11 cellular contexts compared by ENCODE assay signal in the genomic region with DNA sequence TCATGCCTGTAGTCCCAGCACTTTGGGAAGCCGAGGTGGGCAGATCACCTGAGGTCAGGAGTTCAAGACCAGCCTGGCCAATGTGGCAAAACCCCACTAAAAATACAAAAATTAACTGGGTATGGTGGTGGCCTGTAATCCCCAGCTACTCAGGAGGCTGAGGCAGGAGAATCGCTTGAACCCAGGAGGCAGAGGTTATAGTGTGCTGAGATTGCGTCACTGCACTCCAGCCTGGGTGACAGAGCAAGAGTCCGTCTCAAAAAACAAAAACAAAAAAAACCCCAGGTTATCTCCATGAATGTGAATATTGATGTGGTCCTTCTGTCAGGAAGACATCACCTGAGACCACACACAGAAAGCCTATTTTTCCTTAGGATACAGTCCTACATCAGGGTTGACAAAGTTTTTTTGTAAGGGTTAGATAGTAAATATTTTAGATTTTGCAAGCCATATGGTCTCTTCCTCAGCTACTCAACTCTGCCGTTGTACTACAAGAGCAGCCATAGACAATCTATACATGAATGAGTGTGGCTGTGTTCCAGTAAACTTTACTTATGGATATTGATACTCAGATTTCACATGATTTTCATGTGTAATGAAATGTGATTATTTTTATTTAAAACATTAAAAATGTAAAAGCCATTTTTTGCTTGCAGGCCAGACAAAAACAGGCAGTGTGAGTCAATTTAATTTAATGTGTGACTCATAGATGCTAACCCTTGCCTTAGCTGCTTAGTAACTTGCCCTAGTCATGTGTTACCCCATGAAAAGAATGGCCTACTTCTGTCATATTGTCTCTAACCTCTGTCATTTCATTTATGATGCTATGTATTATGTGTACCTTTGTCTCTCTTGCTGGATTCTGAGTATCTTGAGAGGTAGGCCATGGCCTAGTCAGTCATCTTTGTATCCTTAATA.
DNase-seq lines count a peak whose midpoint lies in the region; ATAC-seq and TF ChIP-seq lines count a peak whose summit lies in the region.
"Had no signal": no experiment of that assay in that cellular context is flagged by ENCODE, and none has a peak within 500 bp of the region (broad histone marks: within the 10 kb centered on the region; RNA-seq: fewer than 3 reads in every experiment).

No MANE protein-coding gene starts in this region.

- peak overlapping the region; percentile 70 for H3K4me2 ChIP-seq in PC-9

- no peaks in the 10 kb centered on the region for H3K79me2 ChIP-seq in PC-9 (ENCODE audit: low read depth)

- no peaks in the 10 kb centered on the region for H3K27me3 ChIP-seq in PC-9 (ENCODE audit: insufficient read depth, low read depth)
- no peaks in the 10 kb centered on the region for H3K27me3 ChIP-seq in rectal smooth muscle tissue (ENCODE audit: control insufficient read depth, insufficient read depth, low read length)
- no peaks in the 10 kb centered on the region for H3K27me3 ChIP-seq in spleen (replicated peaks in 1 of 7)
- H3K27me3 ChIP-seq in prostate gland (replicated peaks; ENCODE audit: insufficient read depth): no peaks in the 10 kb centered on the region
- H3K27me3 ChIP-seq: heart left ventricle had no signal

- peaks cover 15% of the 10 kb centered on the region for H3K4me1 ChIP-seq in PC-9 (replicated peaks; ENCODE audit: insufficient read depth)
- peaks cover 11% of the 10 kb centered on the region for H3K4me1 ChIP-seq in rectal smooth muscle tissue (ENCODE audit: control insufficient read depth, insufficient read depth, low read length)
- H3K4me1 ChIP-seq in spleen: peaks cover 0 to 31% (median 11%) of the 10 kb centered on the region in 6 donors
- peaks cover 2% of the 10 kb centered on the region for H3K4me1 ChIP-seq in prostate gland (replicated peaks)

- BruUV-seq in PC-9 (replicated peaks; lab: Mats Ljungman, UMichigan): no TSS peak

- WGBS in spleen, 5 donors: 83 to 94% (median 92%) methylated on average over 5 of the region's 5 CpGs
- WGBS in prostate gland: 89% methylated on average over 5 of the region's 5 CpGs

- H3K27ac ChIP-seq in PC-9 (peak overlapping the region; percentile 65), rectal smooth muscle tissue (ENCODE audit: low read depth, low read length) (peak overlapping the region; percentile 73), spleen (peak overlapping the region in 3 of 8 donors; percentile 25 to 72 (median 55)), prostate gland (no peak overlapping the region)

- no peak overlapping the region for H3K9ac ChIP-seq in rectal smooth muscle tissue (ENCODE audit: low read length)

- H3K9me3 ChIP-seq in PC-9 (ENCODE audit: insufficient read depth, low read depth): no peaks in the 10 kb centered on the region
- no peaks in the 10 kb centered on the region for H3K9me3 ChIP-seq in spleen
- no peaks in the 10 kb centered on the region for H3K9me3 ChIP-seq in prostate gland
- H3K9me3 ChIP-seq: heart left ventricle had no signal

- 0 out of 2 replicates have a peak, but pooled peaks cover 3% of the 10 kb centered on the region for H3K9me2 ChIP-seq in PC-9 (ENCODE audit: insufficient read depth)

- peaks cover 6% of the 10 kb centered on the region; the same call in 1 of the 2 replicates for H3F3A ChIP-seq in PC-9 (ENCODE audit: insufficient read depth, low read depth)

- intact Hi-C loops in PC-9 (cut with micrococcal nuclease; ENCODE audit: unreplicated experiment) (no loop called here), spleen (cut with DNase I; ENCODE audit: low total_unique reads) (no loop called here), prostate gland (cut with DNase I) (no loop called here)

- H3K36me3 ChIP-seq in PC-9 (ENCODE audit: low read depth) (no peaks in the 10 kb centered on the region), rectal smooth muscle tissue (ENCODE audit: control insufficient read depth, insufficient read depth, low read length) (no peaks in the 10 kb centered on the region), spleen (no peaks in the 10 kb centered on the region), prostate gland (no peaks in the 10 kb centered on the region)
- H3K36me3 ChIP-seq: heart left ventricle had no signal

- TF ChIP-seq CTCF in PC-9 (conservative IDR thresholded peaks at IDR 0.05) (no peak), spleen (IDR thresholded peaks at IDR 0.05 in 8 of 11, conservative IDR thresholded peaks at IDR 0.05 in 3 of 11) (no peak), prostate gland (IDR thresholded peaks at IDR 0.05) (no peak)

- peak; percentile 57 for DNase-seq in DMS 273 (lab: John Stamatoyannopoulos, UW; ENCODE audit: unreplicated experiment)
- DNase-seq in PC-9: peak in 1 of 2 experiments; percentile 71
- no peak for DNase-seq in spleen
- DNase-seq in SIG-M5 (lab: John Stamatoyannopoulos, UW): no peak
- DNase-seq in prostate gland (ENCODE audit: low spot score): no peak
- DNase-seq: activated T-cell treated with anti-CD3 and anti-CD28 coated beads, Interleukin-2, amount 50 U/mL, for 1 hour; heart left ventricle; right cardiac atrium had no signal

- 0 out of 2 replicates have a peak overlapping the region, but pooled peaks have one; percentile 15 for H3K4me3 ChIP-seq in PC-9
- H3K4me3 ChIP-seq in rectal smooth muscle tissue (ENCODE audit: low read length): no peak overlapping the region
- no peak overlapping the region for H3K4me3 ChIP-seq in spleen
- no peak overlapping the region for H3K4me3 ChIP-seq in prostate gland
- H3K4me3 ChIP-seq: heart left ventricle had no signal

- CTCF ChIA-PET in PC-9 (lab: Charles Lee): no interaction called here

- no peak overlapping the region; the same call in 1 of the 2 replicates for H2AFZ ChIP-seq in PC-9

- POLR2A ChIA-PET in PC-9 (lab: Charles Lee; ENCODE audit: unreplicated experiment): no interaction called here

- H4K20me1 ChIP-seq in PC-9 (ENCODE audit: insufficient read depth): no peaks in the 10 kb centered on the region

- ATAC-seq in esophagus mucosa (peak; percentile 99), GM19351 (IDR thresholded peaks at IDR 0.05; ENCODE audit: unreplicated experiment) (no peak)

- no peak for TF ChIP-seq POLR2A in spleen (IDR thresholded peaks at IDR 0.05)
- no peak for TF ChIP-seq POLR2A in prostate gland (IDR thresholded peaks at IDR 0.05)

Comparison
In these comparisons a context has a peak if more than half of its experiments do, and no peak if none do; other contexts are left out.
1. H3K27ac ChIP-seq: peak in PC-9 (single experiment) and rectal smooth muscle tissue (single experiment); none in prostate gland (0 of 2).